ENCODE assay signal across 8 cellular contexts in genomic region chr2:9234680-9235387, GRCh38. TPM values are rescaled to one million over a fixed set of nuclear protein-coding genes. Genes with fewer than 3 reads are reported as not detected.
A peak's percentile ranks its signal among the peaks of the same experiment; 100 is the strongest.
DNase-seq lines count a peak whose midpoint lies in the region; ATAC-seq, FAIRE-seq and TF ChIP-seq lines count a peak whose summit lies in the region.

No MANE protein-coding gene starts in this region.

- no peaks in the 10 kb centered on the region for H3K9me3 ChIP-seq in kidney (ENCODE audit: control insufficient read depth in 1 of 2, low read length in 2 of 2)
- H3K9me3 ChIP-seq in suprapubic skin, result no peaks in the 10 kb centered on the region

- H3K27ac ChIP-seq in kidney (ENCODE audit: low read depth in 2 of 2, low read length in 2 of 2) (peak overlapping the region; percentile 87 to 96), suprapubic skin (peak overlapping the region; percentile 62)

- peak overlapping the region in 1 of 2 donors; percentile 15 for H3K9ac ChIP-seq in kidney (ENCODE audit: low read length in 2 of 2)

- DNase-seq in HTR-8/SVneo (ENCODE audit: insufficient read length, low spot score) (peak; percentile 90), astrocyte of the cerebellum (ENCODE audit: low read depth) (peak; percentile 68), kidney (peak; percentile 79), suprapubic skin (ENCODE audit: low spot score in 2 of 2) (peak in 1 of 2 donors; percentile 64), activated gamma-delta T cell treated with Interleukin-2 at 50 U/mL for 16 hours (no peak), NCI-H2107 (lab: John Stamatoyannopoulos, UW) (no peak)
- DNase-seq in activated CD8-positive, alpha-beta memory T cell treated with anti-CD3 and anti-CD28 coated beads, Interleukin-2, amount 50 U/mL, for 48 hours, result no peak

- H3K4me1 ChIP-seq in kidney (ENCODE audit: control insufficient read depth in 1 of 2, insufficient read depth in 1 of 2, low read depth in 1 of 2, low read length in 2 of 2) (peaks cover 72 to 75% of the 10 kb centered on the region in 2 donors), suprapubic skin (peaks cover 78% of the 10 kb centered on the region)

- ATAC-seq in GM18861 (IDR thresholded peaks at IDR 0.05; ENCODE audit: unreplicated experiment), result no peak

- no peak for TF ChIP-seq POLR2A in suprapubic skin (IDR thresholded peaks at IDR 0.05)

- 38% methylated on average over 12 of the region's 12 CpGs for WGBS in suprapubic skin

- intact Hi-C loops in kidney (cut with DNase I), result no loop called here

- in situ Hi-C loops in astrocyte of the cerebellum (cut with HindIII; ENCODE audit: low sequenced_read_pairs), result loop anchor here (5.0 kb wide), 1 partner anchor 72 kb away; no protein-coding TSS in a partner anchor

- no peak overlapping the region for H3K4me3 ChIP-seq in astrocyte of the cerebellum (ENCODE audit: low read depth, low read length)
- H3K4me3 ChIP-seq in kidney (ENCODE audit: low read length in 2 of 2), result peak overlapping the region in 1 of 2 donors; percentile 13
- H3K4me3 ChIP-seq in suprapubic skin, result no peak overlapping the region

- TF ChIP-seq CTCF in astrocyte of the cerebellum (IDR thresholded peaks at IDR 0.05; ENCODE audit: low read depth, low read length, missing control alignments) (no peak), kidney (IDR thresholded peaks at IDR 0.05; ENCODE audit: borderline replicate concordance, extremely low read depth, insufficient read depth) (no peak), suprapubic skin (IDR thresholded peaks at IDR 0.05) (no peak)

- H3K27me3 ChIP-seq in suprapubic skin, result no peaks in the 10 kb centered on the region

- TF ChIP-seq EP300 in suprapubic skin (IDR thresholded peaks at IDR 0.05), result no peak

- H3K36me3 ChIP-seq in kidney (ENCODE audit: control insufficient read depth in 1 of 2, insufficient read depth in 2 of 2, low read length in 2 of 2) (no peaks in the 10 kb centered on the region), suprapubic skin (no peaks in the 10 kb centered on the region)

- peak; percentile 44 for FAIRE-seq in HTR-8/SVneo (lab: Jason Lieb, UNC)
- no peak for FAIRE-seq in kidney (lab: Jason Lieb, UNC)

RNA-seq across cellular contexts. Expression of gene ASAP2, which starts 28.2 kb away (rescaled TPM):
- total RNA-seq in kidney, result 54.8 TPM
- polyA plus RNA-seq in kidney (ENCODE audit: insufficient read depth, low read depth, low replicate concordance), result 26.2 TPM
- 10 to 100 TPM; 22.0 to 54.6 (median 30.0) TPM for total RNA-seq in suprapubic skin

Comparison
In these comparisons a context has a peak if more than half of its experiments do, and no peak if none do; other contexts are left out.
1. DNase-seq: peak in HTR-8/SVneo (single experiment), astrocyte of the cerebellum (single experiment) and kidney (single experiment); none in activated gamma-delta T cell treated with Interleukin-2 at 50 U/mL for 16 hours (single experiment), NCI-H2107 (single experiment) and activated CD8-positive, alpha-beta memory T cell treated with anti-CD3 and anti-CD28 coated beads, Interleukin-2, amount 50 U/mL, for 48 hours (single experiment).